3 cellular contexts compared by ENCODE assay signal in genomic region chr1:67262735-67263134, GRCh38.
TF ChIP-seq lines count a peak whose summit lies in the region.

No MANE protein-coding gene starts in this region.

TF ChIP-seq in A549, 52 proteins besides CTCF, POLR2A, EP300 and RAD21:
- TF ChIP-seq MAFK (IDR thresholded peaks at IDR 0.05; ENCODE audit: partially characterized antibody) (peak; percentile 67), BHLHE40 (IDR thresholded peaks at IDR 0.05; ENCODE audit: low read depth, low read length) (no peak)
TF ChIP-seq in A549: peak in this region for 1.

TF ChIP-seq in IMR-90, 13 proteins besides CTCF, POLR2A, EP300 and RAD21:
- peak; percentile 84 for TF ChIP-seq MAFK (IDR thresholded peaks at IDR 0.05; ENCODE audit: low read depth, low read length)
- TF ChIP-seq BHLHE40 (IDR thresholded peaks at IDR 0.05; ENCODE audit: low read depth, low read length): no peak

TF ChIP-seq in K562, 482 proteins besides CTCF, POLR2A, EP300 and RAD21:
- TF ChIP-seq C11orf30 (IDR thresholded peaks at IDR 0.05; ENCODE audit: low read depth) (peak; percentile 87), ZNF184 (CRISPR knock-in tag; IDR thresholded peaks at IDR 0.05) (no peak), NCOA1 (IDR thresholded peaks at IDR 0.05; ENCODE audit: low read depth) (no peak), GABPA (tag; conservative IDR thresholded peaks at IDR 0.05; ENCODE audit: low read depth) (no peak), LARP7 (IDR thresholded peaks at IDR 0.05) (no peak), GTF2A2 (tag; IDR thresholded peaks at IDR 0.05) (no peak), HMBOX1 (IDR thresholded peaks at IDR 0.05) (no peak), ZNF316 (IDR thresholded peaks at IDR 0.05) (peak; percentile 92), GABPB1 (CRISPR knock-in tag; IDR thresholded peaks at IDR 0.05) (no peak), ID3 (CRISPR knock-in tag; IDR thresholded peaks at IDR 0.05) (no peak), ID3 (tag; IDR thresholded peaks at IDR 0.05) (no peak), NKRF (IDR thresholded peaks at IDR 0.05; ENCODE audit: borderline replicate concordance) (no peak), MCM3 (IDR thresholded peaks at IDR 0.05) (no peak), ARNT (IDR thresholded peaks at IDR 0.05) (no peak), MAFF (IDR thresholded peaks at IDR 0.05; ENCODE audit: low read length) (peak; percentile 80), SRSF1 (IDR thresholded peaks at IDR 0.05; ENCODE audit: low read depth, low read length) (no peak), KLF16 (IDR thresholded peaks at IDR 0.05) (no peak), CREB3 (tag; conservative IDR thresholded peaks at IDR 0.05; ENCODE audit: low read depth) (no peak), TFAM (CRISPR knock-in tag; conservative IDR thresholded peaks at IDR 0.05) (no peak), KLF10 (CRISPR knock-in tag; IDR thresholded peaks at IDR 0.05) (no peak), MAFG (tag; conservative IDR thresholded peaks at IDR 0.05) (peak; percentile 87), ZSCAN32 (CRISPR knock-in tag; IDR thresholded peaks at IDR 0.05) (no peak), TRIM24 (IDR thresholded peaks at IDR 0.05) (no peak), STAG1 (CRISPR knock-in tag; IDR thresholded peaks at IDR 0.05; ENCODE audit: borderline replicate concordance) (no peak), KAT8 (IDR thresholded peaks at IDR 0.05; ENCODE audit: low read depth) (no peak), MAFK (IDR thresholded peaks at IDR 0.05; ENCODE audit: low read length) (peak; percentile 84)
